In genomic region chr4:33187035-33187434, GRCh38 we compare ENCODE assay signal across 18 cellular contexts.
DNase-seq lines count a peak whose midpoint lies in the region; ATAC-seq lines count a peak whose summit lies in the region.
"Had no signal": no experiment of that assay in that cellular context is flagged by ENCODE, and none has a peak within 500 bp of the region (broad histone marks: within the 10 kb centered on the region; RNA-seq: fewer than 3 reads in every experiment).

No MANE protein-coding gene starts in this region.

- no peak for DNase-seq in NCI-H526 treated with DMSO at 0.1 percent for 48 hours (lab: John Stamatoyannopoulos, UW)
- DNase-seq in substantia nigra (lab: John Stamatoyannopoulos, UW), result no peak
- no peak for DNase-seq in NCI-H2107 (lab: John Stamatoyannopoulos, UW)
- no peak for DNase-seq in activated CD4-positive, CD25-positive, alpha-beta regulatory T cell treated with anti-CD3 and anti-CD28 coated beads, Interleukin-2, amount 50 U/mL, for 72 hours
- DNase-seq: activated CD4-positive, alpha-beta T cell treated with anti-CD3 and anti-CD28 coated beads, Interleukin-2, amount 10 ng/mL, durations not matched to agents 24 days and 14 days; activated naive CD4-positive, alpha-beta T cell treated with anti-CD3 and anti-CD28 coated beads, Interleukin-2, amount 10 ng/mL, durations not matched to agents 7 days and 5 days; cortex of kidney; MM.1S; NCI-H187 treated with DMSO at 0.1 percent for 48 hours; NCI-H524; PC-9; stimulated activated CD4-positive, alpha-beta T cell treated with anti-CD3 and anti-CD28 coated beads, Interleukin-15, amount 100 ng/mL, for 24 hours had no signal

- no peak overlapping the region for H3K27ac ChIP-seq in substantia nigra (ENCODE audit: low read depth, low read length, poor library complexity, severe bottlenecking)
- H3K27ac ChIP-seq: epithelial cell of prostate, PC-9 had no signal

- ATAC-seq in GM18868 (IDR thresholded peaks at IDR 0.05; ENCODE audit: unreplicated experiment), result peak; percentile 61
- peak; percentile 45 for ATAC-seq in GM21423 (IDR thresholded peaks at IDR 0.05; ENCODE audit: unreplicated experiment)
- peak; percentile 57 for ATAC-seq in HG02885 (IDR thresholded peaks at IDR 0.05; ENCODE audit: poor library complexity, unreplicated experiment)
- ATAC-seq in HG03571 (IDR thresholded peaks at IDR 0.05; ENCODE audit: unreplicated experiment), result peak; percentile 49
- ATAC-seq: SK-N-SH treated with all-trans-retinoic acid at 6 μM for 48 hours had no signal
